In the genomic region with DNA sequence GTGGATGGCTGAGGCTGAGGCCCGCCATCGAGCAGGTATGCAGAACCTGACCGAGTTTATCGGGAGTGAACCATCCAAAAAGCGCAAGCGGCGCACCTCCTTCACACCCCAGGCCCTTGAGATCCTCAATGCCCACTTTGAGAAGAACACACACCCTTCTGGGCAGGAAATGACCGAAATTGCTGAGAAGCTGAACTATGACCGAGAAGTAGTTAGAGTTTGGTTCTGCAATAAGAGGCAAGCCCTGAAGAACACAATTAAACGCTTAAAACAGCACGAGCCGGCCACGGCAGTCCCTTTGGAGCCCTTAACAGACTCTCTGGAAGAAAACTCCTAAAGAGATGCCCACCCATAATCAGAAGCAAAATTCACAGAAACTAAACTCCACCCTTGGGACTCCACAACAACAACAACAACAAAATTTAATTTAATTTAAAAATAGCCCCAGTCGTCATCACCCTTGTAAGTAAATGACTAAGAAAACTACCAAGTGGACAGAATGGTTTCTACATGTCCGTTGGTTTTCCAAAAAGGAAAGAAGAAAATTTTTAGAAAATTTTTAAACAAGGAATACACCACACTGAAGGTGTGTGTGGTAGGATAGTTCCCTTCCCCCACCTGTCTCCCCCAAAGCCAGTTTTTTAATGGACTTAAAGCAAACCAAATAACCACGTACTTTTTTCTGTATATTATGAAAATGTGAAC, we compare ENCODE assay signal across 1 cellular context.
TF ChIP-seq lines count a peak whose summit lies in the region.

No MANE protein-coding gene starts in this region.

TF ChIP-seq in HCT116, 20 proteins besides CTCF, POLR2A, EP300 and RAD21 (continued from another document):
- TF ChIP-seq, protein P1, sequence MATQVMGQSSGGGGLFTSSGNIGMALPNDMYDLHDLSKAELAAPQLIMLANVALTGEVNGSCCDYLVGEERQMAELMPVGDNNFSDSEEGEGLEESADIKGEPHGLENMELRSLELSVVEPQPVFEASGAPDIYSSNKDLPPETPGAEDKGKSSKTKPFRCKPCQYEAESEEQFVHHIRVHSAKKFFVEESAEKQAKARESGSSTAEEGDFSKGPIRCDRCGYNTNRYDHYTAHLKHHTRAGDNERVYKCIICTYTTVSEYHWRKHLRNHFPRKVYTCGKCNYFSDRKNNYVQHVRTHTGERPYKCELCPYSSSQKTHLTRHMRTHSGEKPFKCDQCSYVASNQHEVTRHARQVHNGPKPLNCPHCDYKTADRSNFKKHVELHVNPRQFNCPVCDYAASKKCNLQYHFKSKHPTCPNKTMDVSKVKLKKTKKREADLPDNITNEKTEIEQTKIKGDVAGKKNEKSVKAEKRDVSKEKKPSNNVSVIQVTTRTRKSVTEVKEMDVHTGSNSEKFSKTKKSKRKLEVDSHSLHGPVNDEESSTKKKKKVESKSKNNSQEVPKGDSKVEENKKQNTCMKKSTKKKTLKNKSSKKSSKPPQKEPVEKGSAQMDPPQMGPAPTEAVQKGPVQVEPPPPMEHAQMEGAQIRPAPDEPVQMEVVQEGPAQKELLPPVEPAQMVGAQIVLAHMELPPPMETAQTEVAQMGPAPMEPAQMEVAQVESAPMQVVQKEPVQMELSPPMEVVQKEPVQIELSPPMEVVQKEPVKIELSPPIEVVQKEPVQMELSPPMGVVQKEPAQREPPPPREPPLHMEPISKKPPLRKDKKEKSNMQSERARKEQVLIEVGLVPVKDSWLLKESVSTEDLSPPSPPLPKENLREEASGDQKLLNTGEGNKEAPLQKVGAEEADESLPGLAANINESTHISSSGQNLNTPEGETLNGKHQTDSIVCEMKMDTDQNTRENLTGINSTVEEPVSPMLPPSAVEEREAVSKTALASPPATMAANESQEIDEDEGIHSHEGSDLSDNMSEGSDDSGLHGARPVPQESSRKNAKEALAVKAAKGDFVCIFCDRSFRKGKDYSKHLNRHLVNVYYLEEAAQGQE (IDR thresholded peaks at IDR 0.05; ENCODE audit: low read depth): no peak
- TF ChIP-seq EZH2phosphoT487 (IDR thresholded peaks at IDR 0.05; ENCODE audit: borderline replicate concordance) (no peak), SIN3A (IDR thresholded peaks at IDR 0.05; ENCODE audit: low read depth) (no peak), CEBPB (IDR thresholded peaks at IDR 0.05; ENCODE audit: low read depth) (no peak), ZNF274 (IDR thresholded peaks at IDR 0.05; ENCODE audit: low read depth, low read length) (no peak), EGR1 (IDR thresholded peaks at IDR 0.05; ENCODE audit: low read depth) (no peak), SP1 (IDR thresholded peaks at IDR 0.05; ENCODE audit: low read depth) (no peak), JUND (IDR thresholded peaks at IDR 0.05) (no peak)
- TF ChIP-seq, protein P2, sequence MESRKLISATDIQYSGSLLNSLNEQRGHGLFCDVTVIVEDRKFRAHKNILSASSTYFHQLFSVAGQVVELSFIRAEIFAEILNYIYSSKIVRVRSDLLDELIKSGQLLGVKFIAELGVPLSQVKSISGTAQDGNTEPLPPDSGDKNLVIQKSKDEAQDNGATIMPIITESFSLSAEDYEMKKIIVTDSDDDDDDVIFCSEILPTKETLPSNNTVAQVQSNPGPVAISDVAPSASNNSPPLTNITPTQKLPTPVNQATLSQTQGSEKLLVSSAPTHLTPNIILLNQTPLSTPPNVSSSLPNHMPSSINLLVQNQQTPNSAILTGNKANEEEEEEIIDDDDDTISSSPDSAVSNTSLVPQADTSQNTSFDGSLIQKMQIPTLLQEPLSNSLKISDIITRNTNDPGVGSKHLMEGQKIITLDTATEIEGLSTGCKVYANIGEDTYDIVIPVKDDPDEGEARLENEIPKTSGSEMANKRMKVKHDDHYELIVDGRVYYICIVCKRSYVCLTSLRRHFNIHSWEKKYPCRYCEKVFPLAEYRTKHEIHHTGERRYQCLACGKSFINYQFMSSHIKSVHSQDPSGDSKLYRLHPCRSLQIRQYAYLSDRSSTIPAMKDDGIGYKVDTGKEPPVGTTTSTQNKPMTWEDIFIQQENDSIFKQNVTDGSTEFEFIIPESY (IDR thresholded peaks at IDR 0.05; ENCODE audit: extremely low read depth, insufficient replicate concordance, low read length): no peak
- TF ChIP-seq, protein P3, sequence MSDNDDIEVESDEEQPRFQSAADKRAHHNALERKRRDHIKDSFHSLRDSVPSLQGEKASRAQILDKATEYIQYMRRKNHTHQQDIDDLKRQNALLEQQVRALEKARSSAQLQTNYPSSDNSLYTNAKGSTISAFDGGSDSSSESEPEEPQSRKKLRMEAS (IDR thresholded peaks at IDR 0.05): no peak
